ENCODE assay signal across 21 cellular contexts in genomic region chr1:185245466-185245865, GRCh38.
DNase-seq lines count a peak whose midpoint lies in the region; ATAC-seq, FAIRE-seq and TF ChIP-seq lines count a peak whose summit lies in the region.
"Had no signal": no experiment of that assay in that cellular context is flagged by ENCODE, and none has a peak within 500 bp of the region (broad histone marks: within the 10 kb centered on the region; RNA-seq: fewer than 3 reads in every experiment).

No MANE protein-coding gene starts in this region.

- H3K4me1 Mint-ChIP-seq in immature natural killer cell: peaks cover 14 to 20% of the 10 kb centered on the region in 2 donors

- H3K4me1 ChIP-seq in adrenal gland (replicated peaks in 1 of 2): no peaks in the 10 kb centered on the region

- H3K27me3 ChIP-seq in adrenal gland: no peaks in the 10 kb centered on the region
- H3K27me3 ChIP-seq: SJSA1 had no signal

- no peak overlapping the region for H3K4me3 ChIP-seq in fibroblast of the aortic adventitia (ENCODE audit: low read depth, low read length)
- no peak overlapping the region for H3K4me3 ChIP-seq in adrenal gland
- H3K4me3 ChIP-seq: SJSA1 had no signal

- intact Hi-C loops in adrenal gland (cut with DNase I): no loop called here

- H3K9me3 ChIP-seq in adrenal gland (replicated peaks in 1 of 3): no peaks in the 10 kb centered on the region
- H3K9me3 ChIP-seq: SJSA1 had no signal

- no peaks in the 10 kb centered on the region for H3K27me3 Mint-ChIP-seq in immature natural killer cell (ENCODE audit: low read depth in 3 of 3)
- H3K27me3 Mint-ChIP-seq: CD8-positive, alpha-beta memory T cell had no signal

- 88 to 98% (median 94%) methylated on average over 2 of the region's 2 CpGs for WGBS in adrenal gland, 4 donors

- no peak for ATAC-seq in activated CD4-positive, CD25-positive, alpha-beta regulatory T cell treated with anti-CD3 and anti-CD28 coated beads, Interleukin-2, amount 50 U/mL, for 24 hours
- ATAC-seq: Right ventricle myocardium inferior had no signal

- no peak for TF ChIP-seq CTCF in fibroblast of the aortic adventitia (IDR thresholded peaks at IDR 0.05; ENCODE audit: insufficient read depth, low read length)
- no peak for TF ChIP-seq CTCF in adrenal gland (IDR thresholded peaks at IDR 0.05)

- H3K36me3 Mint-ChIP-seq in immature natural killer cell: no peaks in the 10 kb centered on the region

- no peaks in the 10 kb centered on the region for H3K9me3 Mint-ChIP-seq in immature natural killer cell
- H3K9me3 Mint-ChIP-seq: CD8-positive, alpha-beta memory T cell had no signal

- FAIRE-seq in TTC549 (lab: Jason Lieb, UNC): peak; percentile 29
- FAIRE-seq: HTR-8/SVneo had no signal

- peak; percentile 25 for DNase-seq in A172 (ENCODE audit: low spot score)
- DNase-seq in HCEC 1CT: peak; percentile 36
- DNase-seq in fibroblast of the aortic adventitia (ENCODE audit: low read depth): peak; percentile 10
- no peak for DNase-seq in immature natural killer cell
- no peak for DNase-seq in adrenal gland
- no peak for DNase-seq in NCI-H187 (lab: John Stamatoyannopoulos, UW)
- DNase-seq: CD8-positive, alpha-beta memory T cell; DMS53; KG1; NCI-H1105; NCI-H146; NCI-H2029 treated with DMSO at 0.1 percent for 48 hours; NCI-H526; OCI-M1 had no signal

- H3K4me3 Mint-ChIP-seq in immature natural killer cell: no peak overlapping the region
- H3K4me3 Mint-ChIP-seq: CD8-positive, alpha-beta memory T cell had no signal

- TF ChIP-seq POLR2A in adrenal gland (IDR thresholded peaks at IDR 0.05): no peak

- H3K27ac ChIP-seq in adrenal gland: no peak overlapping the region
- H3K27ac ChIP-seq: 22Rv1, C4-2B, SJSA1 had no signal

- no peak overlapping the region for H3K27ac Mint-ChIP-seq in immature natural killer cell

- no peaks in the 10 kb centered on the region for H3K36me3 ChIP-seq in adrenal gland (replicated peaks in 1 of 2)
- H3K36me3 ChIP-seq: SJSA1 had no signal

Comparison
In these comparisons a context has a peak if more than half of its experiments do, and no peak if none do; other contexts are left out.
1. DNase-seq: peak in A172 (single experiment), HCEC 1CT (single experiment) and fibroblast of the aortic adventitia (single experiment); none in immature natural killer cell (0 of 3), adrenal gland (0 of 7) and NCI-H187 (0 of 2).